ENCODE assay signal across 1 cellular context in the genomic region with DNA sequence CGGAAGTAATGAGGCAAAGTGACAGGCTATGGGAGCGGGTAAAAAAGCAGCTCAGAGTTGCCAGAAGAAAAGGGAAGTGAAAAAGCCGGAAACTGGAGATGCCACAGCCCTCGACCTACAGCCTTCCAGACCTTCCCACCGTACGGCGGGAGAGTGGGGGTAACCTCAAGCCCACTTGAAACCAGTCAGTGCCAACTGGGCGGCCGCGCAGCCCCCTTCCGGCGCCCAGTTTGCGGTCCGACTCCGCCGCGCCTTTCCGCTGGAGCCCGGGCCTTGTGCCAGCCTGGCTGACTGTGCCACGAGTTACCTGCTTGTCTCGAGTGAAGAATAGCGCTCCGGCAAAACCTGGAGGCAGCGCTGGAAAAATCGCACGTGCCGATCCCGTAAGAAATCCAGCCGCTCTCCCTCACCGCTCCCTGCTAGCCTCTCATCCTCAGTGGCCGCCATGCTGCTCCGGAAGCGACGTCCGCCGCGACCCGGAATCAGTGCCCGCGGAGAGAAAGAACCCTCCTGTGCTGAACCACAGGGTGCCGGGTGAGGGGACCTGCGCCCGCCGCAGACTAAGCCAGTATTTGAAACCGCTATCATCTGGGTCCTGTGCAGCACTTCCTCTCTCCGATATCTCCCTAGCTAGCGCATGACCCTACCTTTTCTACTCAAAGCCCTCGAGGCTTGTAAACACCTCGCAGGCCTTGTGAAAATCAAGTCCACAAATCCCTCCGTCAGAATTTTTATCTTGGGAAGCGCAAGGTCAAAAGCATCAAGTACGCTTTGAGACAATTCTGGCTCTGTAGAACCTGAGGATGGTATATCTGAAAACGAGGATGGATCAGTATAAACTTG.
TF ChIP-seq lines count a peak whose summit lies in the region.

A gene (minus strand): TSS at position 473 of the 843 bp plus-strand sequence. CDS start 26 bp downstream, at position 447.

TF ChIP-seq in HepG2, 621 proteins besides CTCF, POLR2A, EP300 and RAD21 (continued from another document):
- TF ChIP-seq ZNF205 (CRISPR knock-in tag; IDR thresholded peaks at IDR 0.05) (0 out of 2 replicates have a peak, but pooled peaks have one; percentile 18), ZNF24 (IDR thresholded peaks at IDR 0.05) (no peak), MYC (CRISPR knock-in tag; IDR thresholded peaks at IDR 0.05; ENCODE audit: borderline replicate concordance) (peak; percentile 76; the same call in 1 of the 2 replicates), ZNF672 (CRISPR knock-in tag; IDR thresholded peaks at IDR 0.05) (no peak), PLRG1 (conservative IDR thresholded peaks at IDR 0.05) (no peak), ZNF816 (CRISPR knock-in tag; IDR thresholded peaks at IDR 0.05; ENCODE audit: borderline replicate concordance) (no peak), EHMT2 (IDR thresholded peaks at IDR 0.05; ENCODE audit: borderline replicate concordance, low read depth, low read length) (peak; percentile 95), ZNF670 (CRISPR knock-in tag; IDR thresholded peaks at IDR 0.05; ENCODE audit: borderline replicate concordance) (peak; percentile 13; the same call in 1 of the 2 replicates), REXO4 (CRISPR knock-in tag; IDR thresholded peaks at IDR 0.05; ENCODE audit: borderline replicate concordance) (no peak), SMARCE1 (IDR thresholded peaks at IDR 0.05; ENCODE audit: borderline replicate concordance) (no peak), NCOA1 (CRISPR knock-in tag; IDR thresholded peaks at IDR 0.05) (no peak), THYN1 (CRISPR knock-in tag; IDR thresholded peaks at IDR 0.05; ENCODE audit: borderline replicate concordance, low read depth) (no peak), HNRNPUL1 (IDR thresholded peaks at IDR 0.05; ENCODE audit: low read depth, low read length) (no peak), FOXA1 (IDR thresholded peaks at IDR 0.05) (no peak), FOXA1 (CRISPR knock-in tag; IDR thresholded peaks at IDR 0.05) (no peak), ZBTB7B (CRISPR knock-in tag; IDR thresholded peaks at IDR 0.05) (peak; percentile 73), ZBTB3 (CRISPR knock-in tag; IDR thresholded peaks at IDR 0.05; ENCODE audit: borderline replicate concordance, low read depth) (no peak), ZNF788 (CRISPR knock-in tag; IDR thresholded peaks at IDR 0.05; ENCODE audit: borderline replicate concordance) (peak; percentile 87; the same call in 1 of the 2 replicates), ZKSCAN8 (CRISPR knock-in tag; IDR thresholded peaks at IDR 0.05; ENCODE audit: borderline replicate concordance) (no peak), DMAP1 (CRISPR knock-in tag; IDR thresholded peaks at IDR 0.05) (peak; percentile 81), LCORL (IDR thresholded peaks at IDR 0.05) (peak; percentile 76), LCORL (CRISPR knock-in tag; IDR thresholded peaks at IDR 0.05) (no peak)
- TF ChIP-seq, protein P1, sequence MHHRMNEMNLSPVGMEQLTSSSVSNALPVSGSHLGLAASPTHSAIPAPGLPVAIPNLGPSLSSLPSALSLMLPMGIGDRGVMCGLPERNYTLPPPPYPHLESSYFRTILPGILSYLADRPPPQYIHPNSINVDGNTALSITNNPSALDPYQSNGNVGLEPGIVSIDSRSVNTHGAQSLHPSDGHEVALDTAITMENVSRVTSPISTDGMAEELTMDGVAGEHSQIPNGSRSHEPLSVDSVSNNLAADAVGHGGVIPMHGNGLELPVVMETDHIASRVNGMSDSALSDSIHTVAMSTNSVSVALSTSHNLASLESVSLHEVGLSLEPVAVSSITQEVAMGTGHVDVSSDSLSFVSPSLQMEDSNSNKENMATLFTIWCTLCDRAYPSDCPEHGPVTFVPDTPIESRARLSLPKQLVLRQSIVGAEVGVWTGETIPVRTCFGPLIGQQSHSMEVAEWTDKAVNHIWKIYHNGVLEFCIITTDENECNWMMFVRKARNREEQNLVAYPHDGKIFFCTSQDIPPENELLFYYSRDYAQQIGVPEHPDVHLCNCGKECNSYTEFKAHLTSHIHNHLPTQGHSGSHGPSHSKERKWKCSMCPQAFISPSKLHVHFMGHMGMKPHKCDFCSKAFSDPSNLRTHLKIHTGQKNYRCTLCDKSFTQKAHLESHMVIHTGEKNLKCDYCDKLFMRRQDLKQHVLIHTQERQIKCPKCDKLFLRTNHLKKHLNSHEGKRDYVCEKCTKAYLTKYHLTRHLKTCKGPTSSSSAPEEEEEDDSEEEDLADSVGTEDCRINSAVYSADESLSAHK (CRISPR knock-in tag; IDR thresholded peaks at IDR 0.05; ENCODE audit: borderline replicate concordance) = no peak
- TF ChIP-seq, protein P2, sequence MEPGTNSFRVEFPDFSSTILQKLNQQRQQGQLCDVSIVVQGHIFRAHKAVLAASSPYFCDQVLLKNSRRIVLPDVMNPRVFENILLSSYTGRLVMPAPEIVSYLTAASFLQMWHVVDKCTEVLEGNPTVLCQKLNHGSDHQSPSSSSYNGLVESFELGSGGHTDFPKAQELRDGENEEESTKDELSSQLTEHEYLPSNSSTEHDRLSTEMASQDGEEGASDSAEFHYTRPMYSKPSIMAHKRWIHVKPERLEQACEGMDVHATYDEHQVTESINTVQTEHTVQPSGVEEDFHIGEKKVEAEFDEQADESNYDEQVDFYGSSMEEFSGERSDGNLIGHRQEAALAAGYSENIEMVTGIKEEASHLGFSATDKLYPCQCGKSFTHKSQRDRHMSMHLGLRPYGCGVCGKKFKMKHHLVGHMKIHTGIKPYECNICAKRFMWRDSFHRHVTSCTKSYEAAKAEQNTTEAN (CRISPR knock-in tag; conservative IDR thresholded peaks at IDR 0.05) = peak; percentile 42; the same call in 1 of the 2 replicates
- TF ChIP-seq, protein P3, sequence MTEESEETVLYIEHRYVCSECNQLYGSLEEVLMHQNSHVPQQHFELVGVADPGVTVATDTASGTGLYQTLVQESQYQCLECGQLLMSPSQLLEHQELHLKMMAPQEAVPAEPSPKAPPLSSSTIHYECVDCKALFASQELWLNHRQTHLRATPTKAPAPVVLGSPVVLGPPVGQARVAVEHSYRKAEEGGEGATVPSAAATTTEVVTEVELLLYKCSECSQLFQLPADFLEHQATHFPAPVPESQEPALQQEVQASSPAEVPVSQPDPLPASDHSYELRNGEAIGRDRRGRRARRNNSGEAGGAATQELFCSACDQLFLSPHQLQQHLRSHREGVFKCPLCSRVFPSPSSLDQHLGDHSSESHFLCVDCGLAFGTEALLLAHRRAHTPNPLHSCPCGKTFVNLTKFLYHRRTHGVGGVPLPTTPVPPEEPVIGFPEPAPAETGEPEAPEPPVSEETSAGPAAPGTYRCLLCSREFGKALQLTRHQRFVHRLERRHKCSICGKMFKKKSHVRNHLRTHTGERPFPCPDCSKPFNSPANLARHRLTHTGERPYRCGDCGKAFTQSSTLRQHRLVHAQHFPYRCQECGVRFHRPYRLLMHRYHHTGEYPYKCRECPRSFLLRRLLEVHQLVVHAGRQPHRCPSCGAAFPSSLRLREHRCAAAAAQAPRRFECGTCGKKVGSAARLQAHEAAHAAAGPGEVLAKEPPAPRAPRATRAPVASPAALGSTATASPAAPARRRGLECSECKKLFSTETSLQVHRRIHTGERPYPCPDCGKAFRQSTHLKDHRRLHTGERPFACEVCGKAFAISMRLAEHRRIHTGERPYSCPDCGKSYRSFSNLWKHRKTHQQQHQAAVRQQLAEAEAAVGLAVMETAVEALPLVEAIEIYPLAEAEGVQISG (CRISPR knock-in tag; IDR thresholded peaks at IDR 0.05) = peak; percentile 92
- TF ChIP-seq, protein P4, sequence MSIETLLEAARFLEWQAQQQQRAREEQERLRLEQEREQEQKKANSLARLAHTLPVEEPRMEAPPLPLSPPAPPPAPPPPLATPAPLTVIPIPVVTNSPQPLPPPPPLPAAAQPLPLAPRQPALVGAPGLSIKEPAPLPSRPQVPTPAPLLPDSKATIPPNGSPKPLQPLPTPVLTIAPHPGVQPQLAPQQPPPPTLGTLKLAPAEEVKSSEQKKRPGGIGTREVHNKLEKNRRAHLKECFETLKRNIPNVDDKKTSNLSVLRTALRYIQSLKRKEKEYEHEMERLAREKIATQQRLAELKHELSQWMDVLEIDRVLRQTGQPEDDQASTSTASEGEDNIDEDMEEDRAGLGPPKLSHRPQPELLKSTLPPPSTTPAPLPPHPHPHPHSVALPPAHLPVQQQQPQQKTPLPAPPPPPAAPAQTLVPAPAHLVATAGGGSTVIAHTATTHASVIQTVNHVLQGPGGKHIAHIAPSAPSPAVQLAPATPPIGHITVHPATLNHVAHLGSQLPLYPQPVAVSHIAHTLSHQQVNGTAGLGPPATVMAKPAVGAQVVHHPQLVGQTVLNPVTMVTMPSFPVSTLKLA (IDR thresholded peaks at IDR 0.05) = no peak
- TF ChIP-seq, protein P5, sequence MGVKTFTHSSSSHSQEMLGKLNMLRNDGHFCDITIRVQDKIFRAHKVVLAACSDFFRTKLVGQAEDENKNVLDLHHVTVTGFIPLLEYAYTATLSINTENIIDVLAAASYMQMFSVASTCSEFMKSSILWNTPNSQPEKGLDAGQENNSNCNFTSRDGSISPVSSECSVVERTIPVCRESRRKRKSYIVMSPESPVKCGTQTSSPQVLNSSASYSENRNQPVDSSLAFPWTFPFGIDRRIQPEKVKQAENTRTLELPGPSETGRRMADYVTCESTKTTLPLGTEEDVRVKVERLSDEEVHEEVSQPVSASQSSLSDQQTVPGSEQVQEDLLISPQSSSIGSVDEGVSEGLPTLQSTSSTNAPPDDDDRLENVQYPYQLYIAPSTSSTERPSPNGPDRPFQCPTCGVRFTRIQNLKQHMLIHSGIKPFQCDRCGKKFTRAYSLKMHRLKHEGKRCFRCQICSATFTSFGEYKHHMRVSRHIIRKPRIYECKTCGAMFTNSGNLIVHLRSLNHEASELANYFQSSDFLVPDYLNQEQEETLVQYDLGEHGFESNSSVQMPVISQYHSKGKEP (CRISPR knock-in tag; IDR thresholded peaks at IDR 0.05) = no peak
TF ChIP-seq in HepG2: peak in this region for 247.
